ENCODE assay signal across 29 cellular contexts in genomic region chr7:116999316-116999715, GRCh38. TPM values are rescaled to one million over a fixed set of nuclear protein-coding genes. Genes with fewer than 3 reads are reported as not detected.
DNase-seq lines count a peak whose midpoint lies in the region; ATAC-seq and TF ChIP-seq lines count a peak whose summit lies in the region.
"Had no signal": no experiment of that assay in that cellular context is flagged by ENCODE, and none has a peak within 500 bp of the region (broad histone marks: within the 10 kb centered on the region; RNA-seq: fewer than 3 reads in every experiment).

No MANE protein-coding gene starts in this region.

- no peak overlapping the region for H2AK5ac ChIP-seq in mesenchymal stem cell (ENCODE audit: low read length, severe bottlenecking)

- no peak overlapping the region for H2BK12ac ChIP-seq in mesenchymal stem cell (ENCODE audit: low read length in 2 of 2)

- H3K4ac ChIP-seq in mesenchymal stem cell (ENCODE audit: low read depth in 1 of 2, low read length in 2 of 2), result no peak overlapping the region

- no peak overlapping the region for H3K14ac ChIP-seq in mesenchymal stem cell (ENCODE audit: low read length in 2 of 2)

- no peak overlapping the region for H3K27ac Mint-ChIP-seq in activated CD4-positive, alpha-beta T cell treated with anti-CD3 and anti-CD28 coated beads for 36 hours
- H3K27ac Mint-ChIP-seq: activated CD4-positive, alpha-beta memory T cell treated with anti-CD3 and anti-CD28 coated beads for 36 hours; activated naive CD8-positive, alpha-beta T cell; CD8-positive, alpha-beta memory T cell; H9; nephron progenitor cell had no signal

- H3K27ac ChIP-seq in SK-N-MC (peak overlapping the region; percentile 58; the same call in 1 of the 2 replicates), mesenchymal stem cell (ENCODE audit: low read length, poor library complexity, severe bottlenecking) (no peak overlapping the region)
- H3K27ac ChIP-seq: parathyroid adenoma, right atrium auricular region, spleen, upper lobe of left lung had no signal

- H4K8ac ChIP-seq in mesenchymal stem cell (ENCODE audit: low read length), result no peak overlapping the region

- no peak overlapping the region for H3K4me2 ChIP-seq in mesenchymal stem cell (ENCODE audit: low read length, poor library complexity, severe bottlenecking)
- H3K4me2 ChIP-seq: A549 had no signal

- no peak overlapping the region for H2BK15ac ChIP-seq in mesenchymal stem cell (ENCODE audit: low read depth, poor library complexity, severe bottlenecking)

- H2BK5ac ChIP-seq in mesenchymal stem cell (ENCODE audit: low read depth, low read length, poor library complexity, severe bottlenecking), result no peak overlapping the region

- no peaks in the 10 kb centered on the region for H3K27me3 ChIP-seq in mesenchymal stem cell (ENCODE audit: control insufficient read depth in 1 of 2, insufficient read depth in 1 of 2, low read length in 2 of 2)
- H3K27me3 ChIP-seq: ascending aorta, BE2C, right atrium auricular region, spleen, upper lobe of left lung had no signal

- intact Hi-C loops in activated CD4-positive, alpha-beta T cell treated with anti-CD3 and anti-CD28 coated beads for 36 hours (cut with DNase I, micrococcal nuclease), result no loop called here

- no peak for TF ChIP-seq CTCF in choroid plexus epithelial cell (conservative IDR thresholded peaks at IDR 0.05; ENCODE audit: low read depth, low read length)

- WGBS in mesenchymal stem cell, result 58% methylated on average over 1 of the region's 1 CpG

- POLR2A ChIA-PET in activated CD4-positive, alpha-beta T cell treated with anti-CD3 and anti-CD28 coated beads for 36 hours (lab: Charles Lee), result no interaction called here

- no peak overlapping the region for H3K18ac ChIP-seq in mesenchymal stem cell (ENCODE audit: low read depth in 1 of 2, low read length in 2 of 2)

- H3K36me3 Mint-ChIP-seq in activated CD4-positive, alpha-beta T cell treated with anti-CD3 and anti-CD28 coated beads for 36 hours (ENCODE audit: low read depth), result no peaks in the 10 kb centered on the region
- H3K36me3 Mint-ChIP-seq: activated CD4-positive, alpha-beta memory T cell treated with anti-CD3 and anti-CD28 coated beads for 36 hours; CD8-positive, alpha-beta memory T cell had no signal

- no peaks in the 10 kb centered on the region for H3K4me1 Mint-ChIP-seq in activated CD4-positive, alpha-beta T cell treated with anti-CD3 and anti-CD28 coated beads for 36 hours
- H3K4me1 Mint-ChIP-seq: CD8-positive, alpha-beta memory T cell had no signal

- H3K4me3 ChIP-seq in SK-N-MC, result no peak overlapping the region
- no peak overlapping the region for H3K4me3 ChIP-seq in choroid plexus epithelial cell (ENCODE audit: low read depth, low read length)
- no peak overlapping the region for H3K4me3 ChIP-seq in mesenchymal stem cell (ENCODE audit: insufficient read depth in 1 of 2, low read depth in 1 of 2, low read length in 2 of 2)
- H3K4me3 ChIP-seq: A549, ascending aorta, right atrium auricular region, spleen, upper lobe of left lung had no signal

- H2BK120ac ChIP-seq in mesenchymal stem cell (ENCODE audit: low read depth, low read length), result no peak overlapping the region

- H3K36me3 ChIP-seq in SK-N-MC (ENCODE audit: insufficient read depth, low read length), result no peaks in the 10 kb centered on the region
- H3K36me3 ChIP-seq in mesenchymal stem cell (ENCODE audit: control insufficient read depth in 1 of 2, insufficient read depth in 2 of 2, low read depth in 1 of 2, low read length in 2 of 2), result peaks cover 0 to 6% of the 10 kb centered on the region in 2 experiments
- H3K36me3 ChIP-seq: ascending aorta, BE2C, right atrium auricular region, spleen, upper lobe of left lung had no signal

- CTCF ChIA-PET in activated CD4-positive, alpha-beta T cell treated with anti-CD3 and anti-CD28 coated beads for 36 hours (lab: Charles Lee), result interaction anchor here (0.6 to 5.0 kb wide), 4 partner anchors 11 to 14 kb away, joined by 3 to 21 read pairs (median 4); no protein-coding TSS in a partner anchor

- no peak overlapping the region for H3K23ac ChIP-seq in mesenchymal stem cell (ENCODE audit: low read length in 2 of 2)

- H3K4me1 ChIP-seq in mesenchymal stem cell (ENCODE audit: control insufficient read depth, insufficient read depth, low read depth, low read length), result no peaks in the 10 kb centered on the region
- H3K4me1 ChIP-seq: A549, BE2C, right atrium auricular region had no signal

- peak; percentile 79 for DNase-seq in EH (ENCODE audit: low read depth)
- no peak for DNase-seq in SK-N-MC (ENCODE audit: low read depth, low spot score)
- DNase-seq in choroid plexus epithelial cell (ENCODE audit: low read depth), result peak; percentile 85
- peak; percentile 44 for DNase-seq in mesenchymal stem cell
- DNase-seq in HCEC 1CT, result no peak
- no peak for DNase-seq in T-helper 9 cell
- DNase-seq in activated CD4-positive, alpha-beta T cell treated with anti-CD3 and anti-CD28 coated beads for 36 hours, result no peak
- DNase-seq in OCI-M2 (lab: John Stamatoyannopoulos, UW; ENCODE audit: unreplicated experiment), result no peak
- DNase-seq: activated CD4-positive, alpha-beta memory T cell treated with anti-CD3 and anti-CD28 coated beads for 36 hours; activated CD8-positive, alpha-beta memory T cell treated with anti-CD3 and anti-CD28 coated beads, Interleukin-2, amount 50 U/mL, for 48 hours; BE2C; CD8-positive, alpha-beta memory T cell; DMS153; GDM1; H9; Karpas-422; MV-4-11; NCI-H524 treated with DMSO at 0.1 percent for 48 hours; nephron progenitor cell; NK-92 treated with Interleukin-12 subunit alpha and Interleukin-12 subunit beta, amount 100 ng/mL, for 24 hours; SHP77 treated with DMSO at 0.1 percent for 48 hours; spleen; upper lobe of left lung had no signal

- H3K9me3 Mint-ChIP-seq in activated CD4-positive, alpha-beta T cell treated with anti-CD3 and anti-CD28 coated beads for 36 hours (ENCODE audit: low read depth), result no peaks in the 10 kb centered on the region
- H3K9me3 Mint-ChIP-seq: activated CD4-positive, alpha-beta memory T cell treated with anti-CD3 and anti-CD28 coated beads for 36 hours; CD8-positive, alpha-beta memory T cell had no signal

- H2AFZ ChIP-seq in mesenchymal stem cell (ENCODE audit: low read depth, low read length), result no peak overlapping the region
- H2AFZ ChIP-seq: parathyroid adenoma had no signal

- H3K9ac ChIP-seq in SK-N-MC (ENCODE audit: insufficient read length) (no peak overlapping the region), mesenchymal stem cell (ENCODE audit: low read length) (no peak overlapping the region)
- H3K9ac ChIP-seq: parathyroid adenoma had no signal

- no peaks in the 10 kb centered on the region for H3K9me3 ChIP-seq in SK-N-MC (ENCODE audit: low read depth, low read length)
- no peaks in the 10 kb centered on the region for H3K9me3 ChIP-seq in mesenchymal stem cell (ENCODE audit: control insufficient read depth, low read length)
- H3K9me3 ChIP-seq: A549, ascending aorta, right atrium auricular region, upper lobe of left lung had no signal

- H3K27me3 Mint-ChIP-seq in activated CD4-positive, alpha-beta T cell treated with anti-CD3 and anti-CD28 coated beads for 36 hours, result peaks cover 1% of the 10 kb centered on the region
- H3K27me3 Mint-ChIP-seq: activated CD4-positive, alpha-beta memory T cell treated with anti-CD3 and anti-CD28 coated beads for 36 hours; activated naive CD8-positive, alpha-beta T cell; CD8-positive, alpha-beta memory T cell had no signal

- no peak overlapping the region for H3K4me3 Mint-ChIP-seq in activated CD4-positive, alpha-beta T cell treated with anti-CD3 and anti-CD28 coated beads for 36 hours
- H3K4me3 Mint-ChIP-seq: activated CD4-positive, alpha-beta memory T cell treated with anti-CD3 and anti-CD28 coated beads for 36 hours; activated naive CD8-positive, alpha-beta T cell; CD8-positive, alpha-beta memory T cell; H9; nephron progenitor cell had no signal

- ATAC-seq in activated CD4-positive, alpha-beta T cell treated with anti-CD3 and anti-CD28 coated beads for 36 hours, result no peak
- ATAC-seq: A549, Panc1 had no signal

- no peak overlapping the region for H4K91ac ChIP-seq in mesenchymal stem cell (ENCODE audit: low read length)

- peaks cover 25% of the 10 kb centered on the region for H3K79me1 ChIP-seq in mesenchymal stem cell (replicated peaks; ENCODE audit: low read length, poor library complexity, severe bottlenecking)

RNA-seq across cellular contexts. Expression of gene ST7, which starts 46.0 kb away (rescaled TPM):
- 23.8 TPM for polyA plus RNA-seq in mesenchymal stem cell (2013, experiment 1 of 2)
- 24.5 TPM for polyA plus RNA-seq in mesenchymal stem cell (2013, experiment 2 of 2)
- total RNA-seq in activated CD4-positive, alpha-beta T cell treated with anti-CD3 and anti-CD28 coated beads for 36 hours, result 1 to 10 TPM; 6.4 to 8.1 TPM

Comparison
In these comparisons a context has a peak if more than half of its experiments do, and no peak if none do; other contexts are left out.
1. DNase-seq: peak in EH (single experiment), choroid plexus epithelial cell (single experiment) and mesenchymal stem cell (single experiment); none in SK-N-MC (single experiment), HCEC 1CT (single experiment), T-helper 9 cell (single experiment), activated CD4-positive, alpha-beta T cell treated with anti-CD3 and anti-CD28 coated beads for 36 hours (single experiment) and OCI-M2 (single experiment).